ENCODE assay signal across 7 cellular contexts in the genomic region with DNA sequence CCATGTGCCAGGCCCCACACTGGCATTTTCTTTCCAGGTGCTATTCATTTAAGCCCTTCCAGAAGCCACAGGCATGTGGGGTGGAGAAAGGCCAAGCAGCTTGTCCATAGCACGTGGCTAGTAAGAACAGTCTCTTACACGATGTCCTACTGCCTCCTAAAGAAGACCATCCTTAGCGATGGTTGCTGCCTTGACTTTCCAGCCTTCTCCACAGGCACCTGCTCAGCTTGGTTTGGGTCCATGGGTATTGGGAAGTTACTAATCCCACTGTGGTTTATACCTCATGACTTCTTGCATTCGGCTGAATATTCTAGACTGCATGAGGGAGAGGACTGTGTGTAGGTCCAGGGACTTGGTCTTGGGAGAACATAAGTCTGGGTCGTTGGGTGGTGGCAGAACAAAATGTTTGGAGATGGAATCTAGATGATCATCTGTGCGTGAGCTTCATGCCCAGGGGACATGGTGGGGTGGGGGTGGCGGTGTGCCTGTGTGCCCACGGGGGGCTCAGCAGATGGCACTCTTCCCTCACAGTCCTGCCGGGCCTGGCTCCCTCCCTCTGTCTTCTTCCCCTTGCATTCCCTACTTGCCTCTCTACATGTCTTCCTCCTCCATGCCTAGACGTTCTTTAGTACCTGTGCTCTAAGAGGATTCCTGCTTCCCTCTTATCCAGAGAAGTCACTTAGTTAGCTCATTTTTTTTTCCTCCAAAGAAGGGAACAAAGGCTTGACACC. TPM values are rescaled to one million over a fixed set of nuclear protein-coding genes. Genes with fewer than 3 reads are reported as not detected.
DNase-seq lines count a peak whose midpoint lies in the region; TF ChIP-seq lines count a peak whose summit lies in the region.

No MANE protein-coding gene starts in this region.

- peaks cover 27% of the 10 kb centered on the region for H3K4me1 Mint-ChIP-seq in activated T-helper 2 cell treated with anti-CD3 and anti-CD28 coated beads, Interferon-gamma antibody, Interleukin-2, Interleukin-4, amounts not matched to agents 10 μg/mL and 5 μg/mL and 100 μg/mL, durations not matched to agents 14 hours and 24 hours and 36 hours (ENCODE audit: low read depth)

- intact Hi-C loops in activated T-helper 2 cell treated with anti-CD3 and anti-CD28 coated beads, Interferon-gamma antibody, Interleukin-2, Interleukin-4, amounts not matched to agents 10 μg/mL and 5 μg/mL and 100 μg/mL, durations not matched to agents 14 hours and 24 hours and 36 hours (cut with micrococcal nuclease) = no loop called here

- peak; percentile 58 for DNase-seq in GM12865 (ENCODE audit: low read depth)
- peak; percentile 45 for DNase-seq in NCI-H146 (lab: John Stamatoyannopoulos, UW)
- DNase-seq in amniotic epithelial cell (ENCODE audit: low read depth) = peak; percentile 23
- peak; percentile 88 for DNase-seq in mesenteric fat pad (ENCODE audit: low spot score)
- DNase-seq in NCI-H128 (lab: John Stamatoyannopoulos, UW; ENCODE audit: unreplicated experiment) = no peak
- no peak for DNase-seq in activated T-helper 2 cell treated with anti-CD3 and anti-CD28 coated beads, Interferon-gamma antibody, Interleukin-2, Interleukin-4, amounts not matched to agents 10 μg/mL and 5 μg/mL and 100 μg/mL, durations not matched to agents 14 hours and 24 hours and 36 hours (ENCODE audit: low spot score)
- DNase-seq in GM03348 (ENCODE audit: low spot score) = no peak

- TF ChIP-seq CTCF in GM12865 (IDR thresholded peaks at IDR 0.05; ENCODE audit: insufficient read depth, low read depth, low read length, missing control alignments) = peak; percentile 55

- no peak overlapping the region for H3K4me3 ChIP-seq in GM12865 (ENCODE audit: low read depth, low read length)

- H3K27ac Mint-ChIP-seq in activated T-helper 2 cell treated with anti-CD3 and anti-CD28 coated beads, Interferon-gamma antibody, Interleukin-2, Interleukin-4, amounts not matched to agents 10 μg/mL and 5 μg/mL and 100 μg/mL, durations not matched to agents 14 hours and 24 hours and 36 hours = no peak overlapping the region

- no peaks in the 10 kb centered on the region for H3K36me3 Mint-ChIP-seq in activated T-helper 2 cell treated with anti-CD3 and anti-CD28 coated beads, Interferon-gamma antibody, Interleukin-2, Interleukin-4, amounts not matched to agents 10 μg/mL and 5 μg/mL and 100 μg/mL, durations not matched to agents 14 hours and 24 hours and 36 hours (ENCODE audit: low read depth)

- H3K27me3 Mint-ChIP-seq in activated T-helper 2 cell treated with anti-CD3 and anti-CD28 coated beads, Interferon-gamma antibody, Interleukin-2, Interleukin-4, amounts not matched to agents 10 μg/mL and 5 μg/mL and 100 μg/mL, durations not matched to agents 14 hours and 24 hours and 36 hours (ENCODE audit: low read depth) = no peaks in the 10 kb centered on the region

- H3K4me3 Mint-ChIP-seq in activated T-helper 2 cell treated with anti-CD3 and anti-CD28 coated beads, Interferon-gamma antibody, Interleukin-2, Interleukin-4, amounts not matched to agents 10 μg/mL and 5 μg/mL and 100 μg/mL, durations not matched to agents 14 hours and 24 hours and 36 hours (ENCODE audit: low read depth) = no peak overlapping the region

- H3K9me3 Mint-ChIP-seq in activated T-helper 2 cell treated with anti-CD3 and anti-CD28 coated beads, Interferon-gamma antibody, Interleukin-2, Interleukin-4, amounts not matched to agents 10 μg/mL and 5 μg/mL and 100 μg/mL, durations not matched to agents 14 hours and 24 hours and 36 hours = no peaks in the 10 kb centered on the region

RNA-seq across cellular contexts. Expression of a gene that starts 49.1 kb away (rescaled TPM):
- total RNA-seq in mesenteric fat pad = 18.5 TPM
- total RNA-seq in activated T-helper 2 cell treated with anti-CD3 and anti-CD28 coated beads, Interferon-gamma antibody, Interleukin-2, Interleukin-4, amounts not matched to agents 10 μg/mL and 5 μg/mL and 100 μg/mL, durations not matched to agents 14 hours and 24 hours and 36 hours = 3.1 and 4.6 TPM in 2 replicates

Comparison
In these comparisons a context has a peak if more than half of its experiments do, and no peak if none do; other contexts are left out.
1. DNase-seq: peak in GM12865 (single experiment), NCI-H146 (single experiment), amniotic epithelial cell (single experiment) and mesenteric fat pad (single experiment); none in NCI-H128 (single experiment), activated T-helper 2 cell treated with anti-CD3 and anti-CD28 coated beads, Interferon-gamma antibody, Interleukin-2, Interleukin-4, amounts not matched to agents 10 μg/mL and 5 μg/mL and 100 μg/mL, durations not matched to agents 14 hours and 24 hours and 36 hours (single experiment) and GM03348 (single experiment).